In genomic region chr4:39323836-39324235, GRCh38 we compare ENCODE assay signal across 1 cellular context.
TF ChIP-seq lines count a peak whose summit lies in the region.

No MANE protein-coding gene starts in this region.

TF ChIP-seq in HepG2, 621 proteins besides CTCF, POLR2A, EP300 and RAD21 (continued from another document):
- TF ChIP-seq ZNF841 (CRISPR knock-in tag; IDR thresholded peaks at IDR 0.05; ENCODE audit: borderline replicate concordance) (no peak), ZNF30 (CRISPR knock-in tag; IDR thresholded peaks at IDR 0.05) (no peak), SMYD3 (CRISPR knock-in tag; IDR thresholded peaks at IDR 0.05) (no peak), DZIP1 (CRISPR knock-in tag; IDR thresholded peaks at IDR 0.05) (no peak), ZBTB7A (CRISPR knock-in tag; IDR thresholded peaks at IDR 0.05) (no peak), ZNF142 (CRISPR knock-in tag; IDR thresholded peaks at IDR 0.05) (no peak), ZNF292 (CRISPR knock-in tag; IDR thresholded peaks at IDR 0.05; ENCODE audit: borderline replicate concordance, low read depth) (no peak), ZNF710 (CRISPR knock-in tag; IDR thresholded peaks at IDR 0.05; ENCODE audit: borderline replicate concordance) (no peak), RARA (CRISPR knock-in tag; IDR thresholded peaks at IDR 0.05) (no peak)
